18 cellular contexts compared by ENCODE assay signal in genomic region chr2:105654474-105655004, GRCh38.
DNase-seq lines count a peak whose midpoint lies in the region; ATAC-seq, FAIRE-seq and TF ChIP-seq lines count a peak whose summit lies in the region.
"Had no signal": no experiment of that assay in that cellular context is flagged by ENCODE, and none has a peak within 500 bp of the region (broad histone marks: within the 10 kb centered on the region; RNA-seq: fewer than 3 reads in every experiment).

No MANE protein-coding gene starts in this region.

- no peaks in the 10 kb centered on the region for H3K9me1 ChIP-seq in K562 (ENCODE audit: control insufficient read depth, insufficient read depth, low read length)

- WGBS in K562 (ENCODE audit: insufficient coverage, low coverage, missing lambda C conversion rate) = 68% methylated on average over 2 of the region's 2 CpGs

- H3K4me2 ChIP-seq in K562 (ENCODE audit: insufficient read depth, low read length) = no peak overlapping the region

- in situ Hi-C loops in SK-MEL-5 (cut with HindIII; ENCODE audit: low pct_unique_long_range_greater_than_20kb, low sequenced_read_pairs) = no loop called here
- in situ Hi-C loops in K562 (cut with MboI) = no loop called here

- peak overlapping the region in 1 of 2 donors; percentile 39 for H3K27ac Mint-ChIP-seq in activated naive CD4-positive, alpha-beta T cell treated with anti-CD3 and anti-CD28 coated beads, Interleukin-2, amount 50 U/mL, for 72 hours
- H3K27ac Mint-ChIP-seq: CD4-positive, CD25-positive, alpha-beta regulatory T cell had no signal

- H3K27me3 ChIP-seq in K562 (ENCODE audit: control insufficient read depth in 2 of 2, insufficient read depth in 2 of 2, low read length in 2 of 2) = no peaks in the 10 kb centered on the region
- H3K27me3 ChIP-seq: BE2C had no signal

- TF ChIP-seq CTCF in K562 (IDR thresholded peaks at IDR 0.05 in 2 of 3, conservative IDR thresholded peaks at IDR 0.05 in 1 of 3; ENCODE audit: insufficient read depth in 2 of 3, low read depth in 1 of 3, low read length in 3 of 3) = no peak

- H3K36me3 Mint-ChIP-seq in activated naive CD4-positive, alpha-beta T cell treated with anti-CD3 and anti-CD28 coated beads, Interleukin-2, amount 50 U/mL, for 72 hours = no peaks in the 10 kb centered on the region
- H3K36me3 Mint-ChIP-seq: CD4-positive, CD25-positive, alpha-beta regulatory T cell; CD8-positive, alpha-beta memory T cell had no signal

- POLR2A ChIA-PET in K562 (lab: Yijun Ruan, JAX) = interaction anchor here (1.1 to 1.8 kb wide), 2 partner anchors 10 to 16 kb away, joined by 3 to 4 read pairs; no protein-coding TSS in a partner anchor

- peak; percentile 46 to 68 for ATAC-seq in activated naive CD4-positive, alpha-beta T cell treated with anti-CD3 and anti-CD28 coated beads, Interleukin-2, amount 50 U/mL, for 72 hours
- no peak for ATAC-seq in K562
- peak; percentile 68 for ATAC-seq in stimulated activated naive CD8-positive, alpha-beta T cell treated with anti-CD3 and anti-CD28 coated beads, Interleukin-15, Interleukin-2, amounts not matched to agents 100 U/mL and 50 U/mL, for 24 hours

- H2AFZ ChIP-seq in K562 (ENCODE audit: low read depth, low read length) = no peak overlapping the region
- H2AFZ ChIP-seq: GM23248 had no signal

- no peaks in the 10 kb centered on the region for H4K20me1 ChIP-seq in K562 (replicated peaks; ENCODE audit: control insufficient read depth, insufficient read depth, low read length)

- intact Hi-C loops in K562 (cut with micrococcal nuclease) = no loop called here
- intact Hi-C loops in posterior cingulate gyrus (cut with DNase I) = no loop called here

- H3K4me3 ChIP-seq in K562 = no peak overlapping the region
- H3K4me3 ChIP-seq: GM23248, HAP-1 had no signal

- H3K27ac ChIP-seq in K562 (ENCODE audit: extremely low read depth, low read depth, low read length) = no peak overlapping the region
- no peak overlapping the region for H3K27ac ChIP-seq in substantia nigra (ENCODE audit: low read depth, low read length, poor library complexity, severe bottlenecking)
- H3K27ac ChIP-seq: GM23248 had no signal

- TF ChIP-seq RAD21 in K562 (CRISPR knock-in tag; conservative IDR thresholded peaks at IDR 0.05 in 1 of 2, IDR thresholded peaks at IDR 0.05 in 1 of 2) = no peak

- DNase-seq in activated naive CD4-positive, alpha-beta T cell treated with anti-CD3 and anti-CD28 coated beads, Interleukin-2, amount 50 U/mL, for 72 hours (ENCODE audit: low spot score in 2 of 2) = no peak
- no peak for DNase-seq in activated naive CD4-positive, alpha-beta T cell treated with Interleukin-2 at 50 U/mL for 16 hours
- peak; percentile 33 for DNase-seq in SK-MEL-5 (ENCODE audit: low read depth, low spot score)
- no peak for DNase-seq in K562 (ENCODE audit: extremely low read depth in 1 of 4, low spot score in 3 of 4)
- no peak for DNase-seq in stimulated activated naive CD8-positive, alpha-beta T cell treated with anti-CD3 and anti-CD28 coated beads, Interleukin-15, Interleukin-2, amounts not matched to agents 100 U/mL and 50 U/mL, for 24 hours
- no peak for DNase-seq in posterior cingulate gyrus
- no peak for DNase-seq in substantia nigra (lab: John Stamatoyannopoulos, UW)
- DNase-seq: ACHN; BE2C; C1 segment of cervical spinal cord; Caco-2; CD4-positive, CD25-positive, alpha-beta regulatory T cell; CD8-positive, alpha-beta memory T cell had no signal

- peaks cover 6 to 11% of the 10 kb centered on the region in 2 donors for H3K9me3 Mint-ChIP-seq in activated naive CD4-positive, alpha-beta T cell treated with anti-CD3 and anti-CD28 coated beads, Interleukin-2, amount 50 U/mL, for 72 hours
- H3K9me3 Mint-ChIP-seq: CD8-positive, alpha-beta memory T cell had no signal

- TF ChIP-seq EP300 in K562 (IDR thresholded peaks at IDR 0.05; ENCODE audit: low read length) = no peak

- no peak for TF ChIP-seq POLR2A in K562 (conservative IDR thresholded peaks at IDR 0.05)

- H3K9ac ChIP-seq in K562 (ENCODE audit: insufficient read depth in 1 of 2, low read depth in 2 of 2, low read length in 2 of 2) = no peak overlapping the region
- H3K9ac ChIP-seq: GM23248 had no signal

- FAIRE-seq in K562 (lab: Jason Lieb, UNC) = no peak
- FAIRE-seq: D721Med, GM12891, GM18507 had no signal

- CTCF ChIA-PET in K562 (lab: Yijun Ruan, JAX; ENCODE audit: low intra/inter-chr PET ratio) = no interaction called here

- H3K36me3 ChIP-seq in K562 (ENCODE audit: control insufficient read depth, insufficient read depth, low read length) = no peaks in the 10 kb centered on the region
- H3K36me3 ChIP-seq: BE2C, HAP-1 had no signal

- BruUV-seq in K562 (replicated peaks; lab: Mats Ljungman, UMichigan) = no TSS peak

- H3K4me1 ChIP-seq in K562 (replicated peaks in 1 of 2; ENCODE audit: control insufficient read depth in 2 of 2, insufficient read depth in 2 of 2, low read length in 2 of 2) = no peaks in the 10 kb centered on the region; a peak in 1 of 5 replicates
- H3K4me1 ChIP-seq: BE2C, HAP-1 had no signal

- no peaks in the 10 kb centered on the region for H3K9me3 ChIP-seq in K562 (replicated peaks; ENCODE audit: control insufficient read depth, insufficient read depth, low read depth, low read length)
- H3K9me3 ChIP-seq: BE2C, Caco-2, HAP-1 had no signal

- no peaks in the 10 kb centered on the region for H3K79me2 ChIP-seq in K562 (ENCODE audit: control insufficient read depth, insufficient read depth, low read length)

TF ChIP-seq in K562, 482 proteins besides CTCF, POLR2A, EP300 and RAD21:
- TF ChIP-seq ARID3A (IDR thresholded peaks at IDR 0.05; ENCODE audit: borderline replicate concordance, low read depth, low read length) = no peak
- no peak for TF ChIP-seq PURB (CRISPR knock-in tag; IDR thresholded peaks at IDR 0.05; ENCODE audit: low read depth)
- no peak for TF ChIP-seq BDP1 (IDR thresholded peaks at IDR 0.05; ENCODE audit: insufficient read depth, insufficient read length)
- TF ChIP-seq FOXP1 (CRISPR knock-in tag; IDR thresholded peaks at IDR 0.05) = no peak
- no peak for TF ChIP-seq MLX (CRISPR knock-in tag; conservative IDR thresholded peaks at IDR 0.05)
- TF ChIP-seq ATF1 (CRISPR knock-in tag; IDR thresholded peaks at IDR 0.05) = no peak
- peak; percentile 29; the same call in 1 of the 2 replicates for TF ChIP-seq ATF1 (tag; IDR thresholded peaks at IDR 0.05)
- TF ChIP-seq NR2C2 (CRISPR knock-in tag; IDR thresholded peaks at IDR 0.05) = no peak
- TF ChIP-seq NR2C2 (tag; IDR thresholded peaks at IDR 0.05) = no peak
- no peak for TF ChIP-seq PHB2 (IDR thresholded peaks at IDR 0.05; ENCODE audit: low read depth)
- TF ChIP-seq NCOA6 (IDR thresholded peaks at IDR 0.05) = no peak
- no peak for TF ChIP-seq FIP1L1 (IDR thresholded peaks at IDR 0.05; ENCODE audit: low read depth, low read length, poor library complexity, severe bottlenecking)
- no peak for TF ChIP-seq ZNF79 (CRISPR knock-in tag; IDR thresholded peaks at IDR 0.05; ENCODE audit: low read depth)
- no peak for TF ChIP-seq ZBTB9 (CRISPR knock-in tag; IDR thresholded peaks at IDR 0.05)
- peak; percentile 57; the same call in 1 of the 2 replicates for TF ChIP-seq ATF7 (IDR thresholded peaks at IDR 0.05)
